Comparison of ENCODE assay signal across 1 cellular context in genomic region chr20:21529863-21530262, GRCh38.
TF ChIP-seq lines count a peak whose summit lies in the region.

No MANE protein-coding gene starts in this region.

TF ChIP-seq in GM23338, 12 proteins besides CTCF, POLR2A, EP300 and RAD21 (continued from another document):
- no peak for TF ChIP-seq ZNF462 (CRISPR knock-in tag; IDR thresholded peaks at IDR 0.05)
- no peak for TF ChIP-seq STAT1 (IDR thresholded peaks at IDR 0.05; ENCODE audit: unreplicated experiment)
- TF ChIP-seq EZH2 (IDR thresholded peaks at IDR 0.05; ENCODE audit: low read depth, unreplicated experiment) = no peak
